ENCODE assay signal across 1 cellular context in the genomic region with DNA sequence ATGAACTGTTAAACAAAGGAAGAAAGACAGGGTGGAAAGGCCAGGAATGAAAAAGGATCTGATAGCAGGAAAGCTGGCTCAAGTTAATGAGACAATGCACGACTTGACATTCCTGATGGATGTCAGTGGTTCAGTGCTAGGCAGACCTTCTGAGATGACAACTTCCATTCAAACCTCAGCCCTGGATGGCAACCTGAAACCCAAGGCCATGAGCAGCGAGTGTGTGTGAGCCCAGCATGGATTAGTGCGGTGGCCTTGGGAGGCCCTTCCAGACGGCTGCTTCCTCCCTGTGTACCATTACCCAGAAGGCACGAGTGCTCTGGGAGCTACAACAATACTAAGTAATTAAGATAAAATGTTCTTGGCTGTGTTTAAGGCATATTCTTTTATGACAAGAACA.
TF ChIP-seq lines count a peak whose summit lies in the region.

No MANE protein-coding gene starts in this region.

TF ChIP-seq in HEK293, 187 proteins besides CTCF, POLR2A, EP300 and RAD21 (continued from another document):
- TF ChIP-seq, protein P1, sequence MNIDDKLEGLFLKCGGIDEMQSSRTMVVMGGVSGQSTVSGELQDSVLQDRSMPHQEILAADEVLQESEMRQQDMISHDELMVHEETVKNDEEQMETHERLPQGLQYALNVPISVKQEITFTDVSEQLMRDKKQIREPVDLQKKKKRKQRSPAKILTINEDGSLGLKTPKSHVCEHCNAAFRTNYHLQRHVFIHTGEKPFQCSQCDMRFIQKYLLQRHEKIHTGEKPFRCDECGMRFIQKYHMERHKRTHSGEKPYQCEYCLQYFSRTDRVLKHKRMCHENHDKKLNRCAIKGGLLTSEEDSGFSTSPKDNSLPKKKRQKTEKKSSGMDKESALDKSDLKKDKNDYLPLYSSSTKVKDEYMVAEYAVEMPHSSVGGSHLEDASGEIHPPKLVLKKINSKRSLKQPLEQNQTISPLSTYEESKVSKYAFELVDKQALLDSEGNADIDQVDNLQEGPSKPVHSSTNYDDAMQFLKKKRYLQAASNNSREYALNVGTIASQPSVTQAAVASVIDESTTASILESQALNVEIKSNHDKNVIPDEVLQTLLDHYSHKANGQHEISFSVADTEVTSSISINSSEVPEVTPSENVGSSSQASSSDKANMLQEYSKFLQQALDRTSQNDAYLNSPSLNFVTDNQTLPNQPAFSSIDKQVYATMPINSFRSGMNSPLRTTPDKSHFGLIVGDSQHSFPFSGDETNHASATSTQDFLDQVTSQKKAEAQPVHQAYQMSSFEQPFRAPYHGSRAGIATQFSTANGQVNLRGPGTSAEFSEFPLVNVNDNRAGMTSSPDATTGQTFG (tag by site-specific recombination; IDR thresholded peaks at IDR 0.05; ENCODE audit: borderline replicate concordance), result no peak
- TF ChIP-seq TRIM28 (IDR thresholded peaks at IDR 0.05; ENCODE audit: borderline replicate concordance, low read length), result peak; percentile 76; the same call in 1 of the 2 replicates
- TF ChIP-seq ZNF514 (tag by site-specific recombination; IDR thresholded peaks at IDR 0.05), result no peak
- TF ChIP-seq WT1 (tag by site-specific recombination; IDR thresholded peaks at IDR 0.05), result peak; percentile 76
- TF ChIP-seq, protein P2, sequence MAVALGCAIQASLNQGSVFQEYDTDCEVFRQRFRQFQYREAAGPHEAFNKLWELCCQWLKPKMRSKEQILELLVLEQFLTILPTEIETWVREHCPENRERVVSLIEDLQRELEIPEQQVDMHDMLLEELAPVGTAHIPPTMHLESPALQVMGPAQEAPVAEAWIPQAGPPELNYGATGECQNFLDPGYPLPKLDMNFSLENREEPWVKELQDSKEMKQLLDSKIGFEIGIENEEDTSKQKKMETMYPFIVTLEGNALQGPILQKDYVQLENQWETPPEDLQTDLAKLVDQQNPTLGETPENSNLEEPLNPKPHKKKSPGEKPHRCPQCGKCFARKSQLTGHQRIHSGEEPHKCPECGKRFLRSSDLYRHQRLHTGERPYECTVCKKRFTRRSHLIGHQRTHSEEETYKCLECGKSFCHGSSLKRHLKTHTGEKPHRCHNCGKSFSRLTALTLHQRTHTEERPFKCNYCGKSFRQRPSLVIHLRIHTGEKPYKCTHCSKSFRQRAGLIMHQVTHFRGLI (tag by site-specific recombination; IDR thresholded peaks at IDR 0.05), result no peak
- TF ChIP-seq ZNF76 (tag by site-specific recombination; IDR thresholded peaks at IDR 0.05; ENCODE audit: borderline replicate concordance, low read depth), result 0 out of 2 replicates have a peak, but pooled peaks have one; percentile 39
- no peak for TF ChIP-seq ZNF510 (tag by site-specific recombination; IDR thresholded peaks at IDR 0.05; ENCODE audit: insufficient replicate concordance)
- no peak for TF ChIP-seq ZNF354C (tag by site-specific recombination; IDR thresholded peaks at IDR 0.05; ENCODE audit: borderline replicate concordance, low read depth)
- peak; percentile 34; the same call in 1 of the 2 replicates for TF ChIP-seq ZBTB8A (tag by site-specific recombination; IDR thresholded peaks at IDR 0.05)
- TF ChIP-seq, protein P3, sequence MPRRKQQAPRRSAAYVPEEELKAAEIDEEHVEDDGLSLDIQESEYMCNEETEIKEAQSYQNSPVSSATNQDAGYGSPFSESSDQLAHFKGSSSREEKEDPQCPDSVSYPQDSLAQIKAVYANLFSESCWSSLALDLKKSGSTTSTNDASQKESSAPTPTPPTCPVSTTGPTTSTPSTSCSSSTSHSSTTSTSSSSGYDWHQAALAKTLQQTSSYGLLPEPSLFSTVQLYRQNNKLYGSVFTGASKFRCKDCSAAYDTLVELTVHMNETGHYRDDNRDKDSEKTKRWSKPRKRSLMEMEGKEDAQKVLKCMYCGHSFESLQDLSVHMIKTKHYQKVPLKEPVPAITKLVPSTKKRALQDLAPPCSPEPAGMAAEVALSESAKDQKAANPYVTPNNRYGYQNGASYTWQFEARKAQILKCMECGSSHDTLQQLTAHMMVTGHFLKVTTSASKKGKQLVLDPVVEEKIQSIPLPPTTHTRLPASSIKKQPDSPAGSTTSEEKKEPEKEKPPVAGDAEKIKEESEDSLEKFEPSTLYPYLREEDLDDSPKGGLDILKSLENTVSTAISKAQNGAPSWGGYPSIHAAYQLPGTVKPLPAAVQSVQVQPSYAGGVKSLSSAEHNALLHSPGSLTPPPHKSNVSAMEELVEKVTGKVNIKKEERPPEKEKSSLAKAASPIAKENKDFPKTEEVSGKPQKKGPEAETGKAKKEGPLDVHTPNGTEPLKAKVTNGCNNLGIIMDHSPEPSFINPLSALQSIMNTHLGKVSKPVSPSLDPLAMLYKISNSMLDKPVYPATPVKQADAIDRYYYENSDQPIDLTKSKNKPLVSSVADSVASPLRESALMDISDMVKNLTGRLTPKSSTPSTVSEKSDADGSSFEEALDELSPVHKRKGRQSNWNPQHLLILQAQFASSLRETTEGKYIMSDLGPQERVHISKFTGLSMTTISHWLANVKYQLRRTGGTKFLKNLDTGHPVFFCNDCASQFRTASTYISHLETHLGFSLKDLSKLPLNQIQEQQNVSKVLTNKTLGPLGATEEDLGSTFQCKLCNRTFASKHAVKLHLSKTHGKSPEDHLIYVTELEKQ (tag by site-specific recombination; IDR thresholded peaks at IDR 0.05; ENCODE audit: borderline replicate concordance), result peak; percentile 75
- TF ChIP-seq, protein P4, sequence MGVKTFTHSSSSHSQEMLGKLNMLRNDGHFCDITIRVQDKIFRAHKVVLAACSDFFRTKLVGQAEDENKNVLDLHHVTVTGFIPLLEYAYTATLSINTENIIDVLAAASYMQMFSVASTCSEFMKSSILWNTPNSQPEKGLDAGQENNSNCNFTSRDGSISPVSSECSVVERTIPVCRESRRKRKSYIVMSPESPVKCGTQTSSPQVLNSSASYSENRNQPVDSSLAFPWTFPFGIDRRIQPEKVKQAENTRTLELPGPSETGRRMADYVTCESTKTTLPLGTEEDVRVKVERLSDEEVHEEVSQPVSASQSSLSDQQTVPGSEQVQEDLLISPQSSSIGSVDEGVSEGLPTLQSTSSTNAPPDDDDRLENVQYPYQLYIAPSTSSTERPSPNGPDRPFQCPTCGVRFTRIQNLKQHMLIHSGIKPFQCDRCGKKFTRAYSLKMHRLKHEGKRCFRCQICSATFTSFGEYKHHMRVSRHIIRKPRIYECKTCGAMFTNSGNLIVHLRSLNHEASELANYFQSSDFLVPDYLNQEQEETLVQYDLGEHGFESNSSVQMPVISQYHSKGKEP (tag by site-specific recombination; IDR thresholded peaks at IDR 0.05), result no peak
TF ChIP-seq in HEK293: peak in this region for 10.
